ENCODE assay signal across 1 cellular context in genomic region chr17:76542566-76542971, GRCh38.
TF ChIP-seq lines count a peak whose summit lies in the region.

No MANE protein-coding gene starts in this region.

TF ChIP-seq in IMR-90, 13 proteins besides CTCF, POLR2A, EP300 and RAD21:
- TF ChIP-seq RFX5 (IDR thresholded peaks at IDR 0.05; ENCODE audit: low read depth, low read length) (no peak), MXI1 (IDR thresholded peaks at IDR 0.05; ENCODE audit: borderline replicate concordance, low read depth, low read length) (no peak), MAFK (IDR thresholded peaks at IDR 0.05; ENCODE audit: low read depth, low read length) (no peak), NFE2L2 (IDR thresholded peaks at IDR 0.05; ENCODE audit: low read depth, low read length) (no peak), ELK1 (IDR thresholded peaks at IDR 0.05; ENCODE audit: borderline replicate concordance, low read depth, low read length) (no peak), MAZ (IDR thresholded peaks at IDR 0.05; ENCODE audit: borderline replicate concordance, low read depth, low read length) (no peak), BHLHE40 (IDR thresholded peaks at IDR 0.05; ENCODE audit: low read depth, low read length) (no peak), RCOR1 (IDR thresholded peaks at IDR 0.05; ENCODE audit: insufficient replicate concordance, low read length) (no peak), CHD1 (IDR thresholded peaks at IDR 0.05; ENCODE audit: low read depth, low read length) (no peak)
